ENCODE assay signal across 27 cellular contexts in the genomic region with DNA sequence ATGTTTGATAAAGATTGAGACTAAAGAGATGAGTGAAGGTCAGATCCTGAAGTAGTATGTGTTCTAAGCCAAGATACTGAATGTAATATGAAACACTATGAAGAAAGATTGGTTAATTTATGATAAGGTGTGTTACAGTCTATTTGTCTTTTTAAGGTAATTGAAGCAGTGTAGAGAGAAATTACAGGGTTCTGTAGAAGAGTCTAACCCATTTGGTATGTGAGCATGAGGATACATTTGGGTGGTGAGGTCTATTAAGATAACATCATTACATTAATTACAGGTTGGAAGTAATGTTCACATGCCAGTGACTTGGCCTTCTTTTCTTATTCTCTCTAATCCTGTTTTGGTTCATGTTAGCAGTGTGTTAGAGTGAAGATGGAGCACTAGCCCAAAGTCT.
"Had no signal": no experiment of that assay in that cellular context is flagged by ENCODE, and none has a peak within 500 bp of the region (broad histone marks: within the 10 kb centered on the region; RNA-seq: fewer than 3 reads in every experiment).

No MANE protein-coding gene starts in this region.

- H3K27ac ChIP-seq: neural progenitor cell, ovary, parathyroid adenoma, psoas muscle, right lobe of liver, sigmoid colon, spleen, suprapubic skin, testis, tibial artery, transverse colon, upper lobe of right lung, uterus had no signal

- H3K4me1 ChIP-seq: parathyroid adenoma, psoas muscle, right lobe of liver, sigmoid colon, spleen, suprapubic skin, testis, tibial artery, transverse colon, upper lobe of right lung, uterus had no signal

- H3K4me2 ChIP-seq: neural progenitor cell had no signal

- H3K9ac ChIP-seq: neural progenitor cell, parathyroid adenoma had no signal

- H3K27me3 ChIP-seq: neural progenitor cell, ovary, right lobe of liver, sigmoid colon, spleen, suprapubic skin, testis, tibial artery, transverse colon, upper lobe of right lung, uterus had no signal

- H2AFZ ChIP-seq: neural progenitor cell, parathyroid adenoma had no signal

- H3K79me2 ChIP-seq: parathyroid adenoma had no signal

- H3K36me3 ChIP-seq: ovary, uterus had no signal

- H3K4me3 ChIP-seq: neural progenitor cell, ovary, psoas muscle, right lobe of liver, sigmoid colon, spleen, suprapubic skin, testis, tibial artery, transverse colon, upper lobe of right lung, uterus had no signal

- DNase-seq: natural killer cell; occipital lobe; ovary; posterior cingulate gyrus; psoas muscle; right cardiac atrium; right lobe of liver; sigmoid colon; small intestine; spleen; stimulated activated CD4-positive, alpha-beta T cell treated with anti-CD3 and anti-CD28 coated beads, Interleukin-12 subunit alpha, Interleukin-12 subunit beta, amount 100 ng/mL, for 4 hours; stimulated activated CD4-positive, alpha-beta T cell treated with anti-CD3 and anti-CD28 coated beads, Interleukin-1b, Interleukin-23, amount 100 ng/mL, for 48 hours; stimulated activated CD4-positive, alpha-beta T cell treated with anti-CD3 and anti-CD28 coated beads, Interleukin-4, amount 100 ng/mL, for 1 hour; stimulated activated CD4-positive, alpha-beta T cell treated with anti-CD3 and anti-CD28 coated beads, Interleukin-4, amount 100 ng/mL, for 4 hours; stimulated activated CD8-positive, alpha-beta memory T cell treated with anti-CD3 and anti-CD28 coated beads, Interleukin-4, amount 100 ng/mL, for 48 hours; stimulated activated naive CD4-positive, alpha-beta T cell; stimulated activated naive CD8-positive, alpha-beta T cell treated with anti-CD3 and anti-CD28 coated beads, Interleukin-15, amount 100 ng/mL, for 72 hours; stimulated activated naive CD8-positive, alpha-beta T cell treated with anti-CD3 and anti-CD28 coated beads, Interleukin-15, Interleukin-2, amounts not matched to agents 100 U/mL and 50 U/mL, for 24 hours; substantia nigra; testis; tibial artery; transverse colon; upper lobe of right lung; uterus had no signal

- H3K9me3 ChIP-seq: ovary, psoas muscle, right lobe of liver, sigmoid colon, spleen, suprapubic skin, testis, tibial artery, transverse colon, upper lobe of right lung, uterus had no signal
